Comparison of ENCODE assay signal across 8 cellular contexts in genomic region chr7:128738570-128739047, GRCh38. TPM values are rescaled to one million over a fixed set of nuclear protein-coding genes. Genes with fewer than 3 reads are reported as not detected.
DNase-seq lines count a peak whose midpoint lies in the region; ATAC-seq and TF ChIP-seq lines count a peak whose summit lies in the region.

No MANE protein-coding gene starts in this region.

- peak; percentile 66 for DNase-seq in NCI-H2227 (lab: John Stamatoyannopoulos, UW; ENCODE audit: unreplicated experiment)
- no peak for DNase-seq in choroid plexus epithelial cell (ENCODE audit: low read depth)
- DNase-seq in vagina (ENCODE audit: extremely low spot score in 2 of 2) = peak in 1 of 2 donors; percentile 88
- no peak for DNase-seq in putamen (ENCODE audit: low spot score)
- DNase-seq in cortex of kidney (lab: John Stamatoyannopoulos, UW) = no peak

- peak overlapping the region; percentile 76 to 97 (median 90) for H3K4me3 ChIP-seq in BLaER1 treated with 17β-estradiol and CSF1 and Interleukin-3, amounts not matched to agents 10 nM and 100 nM
- H3K4me3 ChIP-seq in choroid plexus epithelial cell (ENCODE audit: low read depth, low read length) = peak overlapping the region; percentile 94
- peak overlapping the region; percentile 93 for H3K4me3 ChIP-seq in mesodermal cell (ENCODE audit: extremely low read depth, insufficient read depth, low read length, poor library complexity, severe bottlenecking)
- peak overlapping the region; percentile 92 to 97 for H3K4me3 ChIP-seq in vagina

- intact Hi-C loops in vagina (cut with DNase I) = loop anchor here (2.0 to 10.0 kb wide), 2 partner anchors 18 to 126 kb away; partner anchors contain the start of gene ATP6V1F

- peak overlapping the region; percentile 48 to 86 (median 78); a peak in 21 of 22 replicates for H3K27ac ChIP-seq in BLaER1 treated with 17β-estradiol and CSF1 and Interleukin-3, amounts not matched to agents 10 nM and 100 nM
- H3K27ac ChIP-seq in mesodermal cell (ENCODE audit: low read depth, low read length, severe bottlenecking) = peak overlapping the region; percentile 99
- H3K27ac ChIP-seq in vagina = peak overlapping the region; percentile 88

- H3K36me3 ChIP-seq in BLaER1 treated with 17β-estradiol and CSF1 and Interleukin-3, amounts not matched to agents 10 nM and 100 nM = peaks cover 0 to 17% (median 8%) of the 10 kb centered on the region in 11 experiments; a peak in 15 of 22 replicates
- peaks cover 21% of the 10 kb centered on the region for H3K36me3 ChIP-seq in mesodermal cell (ENCODE audit: control insufficient read depth, insufficient read depth, low read length)
- no peaks in the 10 kb centered on the region for H3K36me3 ChIP-seq in vagina

- peak overlapping the region; percentile 71 to 96 (median 88) for H3K4me2 ChIP-seq in BLaER1 treated with 17β-estradiol and CSF1 and Interleukin-3, amounts not matched to agents 10 nM and 100 nM

- no peaks in the 10 kb centered on the region for H3K9me3 ChIP-seq in BLaER1 treated with 17β-estradiol and CSF1 and Interleukin-3, amounts not matched to agents 10 nM and 100 nM (replicated peaks in 1 of 11)
- no peaks in the 10 kb centered on the region for H3K9me3 ChIP-seq in mesodermal cell (ENCODE audit: control insufficient read depth, low read length)
- no peaks in the 10 kb centered on the region for H3K9me3 ChIP-seq in vagina

- ATAC-seq in GM19395 (IDR thresholded peaks at IDR 0.05; ENCODE audit: unreplicated experiment) = peak; percentile 25

- TF ChIP-seq CTCF in choroid plexus epithelial cell (conservative IDR thresholded peaks at IDR 0.05; ENCODE audit: low read depth, low read length) (no peak), vagina (IDR thresholded peaks at IDR 0.05) (no peak)

- peaks cover 23 to 44% (median 38%) of the 10 kb centered on the region in 11 experiments; a peak in 19 of 22 replicates for H4K20me1 ChIP-seq in BLaER1 treated with 17β-estradiol and CSF1 and Interleukin-3, amounts not matched to agents 10 nM and 100 nM

- TF ChIP-seq POLR2A in vagina (IDR thresholded peaks at IDR 0.05) = no peak

- 27 to 33% methylated on average over 7 to 8 of the region's 8 CpGs for WGBS in mesodermal cell (ENCODE audit: insufficient coverage in 2 of 2), 2 experiments

- no peaks in the 10 kb centered on the region for H3K27me3 ChIP-seq in BLaER1 treated with 17β-estradiol and CSF1 and Interleukin-3, amounts not matched to agents 10 nM and 100 nM
- no peaks in the 10 kb centered on the region for H3K27me3 ChIP-seq in vagina

- H3K9ac ChIP-seq in BLaER1 treated with 17β-estradiol and CSF1 and Interleukin-3, amounts not matched to agents 10 nM and 100 nM = peak overlapping the region; percentile 81 to 91 (median 85)

- peaks cover 58 to 81% (median 70%) of the 10 kb centered on the region in 10 experiments for H3K4me1 ChIP-seq in BLaER1 treated with 17β-estradiol and CSF1 and Interleukin-3, amounts not matched to agents 10 nM and 100 nM
- peaks cover 31% of the 10 kb centered on the region for H3K4me1 ChIP-seq in mesodermal cell (ENCODE audit: control insufficient read depth, insufficient read depth, low read length, poor library complexity, severe bottlenecking)
- peaks cover 49% of the 10 kb centered on the region for H3K4me1 ChIP-seq in vagina

RNA-seq across cellular contexts. Expression of gene CALU, which starts 0.6 kb away (rescaled TPM):
- polyA plus RNA-seq in mesodermal cell (2013, experiment 1 of 2) = 453 TPM
- 454 TPM for polyA plus RNA-seq in mesodermal cell (2013, experiment 2 of 2)
- total RNA-seq in vagina = 65.3 TPM

RNA-seq across cellular contexts. Expression of gene OPN1SW, which starts 37.0 kb away (rescaled TPM):
- not detected for polyA plus RNA-seq in mesodermal cell (2013, experiment 1 of 2)
- not detected for polyA plus RNA-seq in mesodermal cell (2013, experiment 2 of 2)
- total RNA-seq in vagina = not detected

RNA-seq across cellular contexts. Expression of gene CCDC136, which starts 53.2 kb away (rescaled TPM):
- polyA plus RNA-seq in mesodermal cell (2013, experiment 1 of 2) = 32.7 TPM
- 33.8 TPM for polyA plus RNA-seq in mesodermal cell (2013, experiment 2 of 2)
- total RNA-seq in vagina = 17.9 TPM
